Comparison of ENCODE assay signal across 1 cellular context in the genomic region with DNA sequence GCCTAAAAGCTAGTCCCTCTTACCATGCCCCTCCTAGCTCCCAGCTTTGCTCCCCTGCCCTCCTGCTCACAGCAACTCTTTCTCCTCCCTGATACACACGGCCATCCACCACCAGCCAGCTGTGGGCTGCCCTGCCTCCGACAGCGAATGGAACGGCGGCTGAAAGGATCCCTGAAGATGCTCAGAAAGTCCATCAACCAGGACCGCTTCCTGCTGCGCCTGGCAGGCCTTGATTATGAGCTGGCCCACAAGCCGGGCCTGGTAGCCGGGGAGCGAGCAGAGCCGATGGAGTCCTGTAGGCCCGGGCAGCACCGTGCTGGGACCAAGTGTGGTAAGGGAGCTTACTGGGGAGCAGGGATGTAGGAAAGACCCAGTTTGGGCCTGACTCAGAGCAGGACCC.
TF ChIP-seq lines count a peak whose summit lies in the region.

No MANE protein-coding gene starts in this region.

TF ChIP-seq in HepG2, 621 proteins besides CTCF, POLR2A, EP300 and RAD21:
- TF ChIP-seq KDM5A (IDR thresholded peaks at IDR 0.05; ENCODE audit: borderline replicate concordance, low read length) (no peak), ZNF891 (CRISPR knock-in tag; IDR thresholded peaks at IDR 0.05) (no peak), NFE2 (CRISPR knock-in tag; IDR thresholded peaks at IDR 0.05) (no peak), MZF1 (CRISPR knock-in tag; IDR thresholded peaks at IDR 0.05; ENCODE audit: borderline replicate concordance) (no peak), ZNF557 (CRISPR knock-in tag; IDR thresholded peaks at IDR 0.05) (no peak), TFDP2 (CRISPR knock-in tag; IDR thresholded peaks at IDR 0.05) (no peak), ZFY (CRISPR knock-in tag; IDR thresholded peaks at IDR 0.05) (no peak), AGO2 (optimal IDR thresholded peaks at IDR 0.05; ENCODE audit: low read depth, low read length) (peak; percentile 44)
- TF ChIP-seq, protein P1, sequence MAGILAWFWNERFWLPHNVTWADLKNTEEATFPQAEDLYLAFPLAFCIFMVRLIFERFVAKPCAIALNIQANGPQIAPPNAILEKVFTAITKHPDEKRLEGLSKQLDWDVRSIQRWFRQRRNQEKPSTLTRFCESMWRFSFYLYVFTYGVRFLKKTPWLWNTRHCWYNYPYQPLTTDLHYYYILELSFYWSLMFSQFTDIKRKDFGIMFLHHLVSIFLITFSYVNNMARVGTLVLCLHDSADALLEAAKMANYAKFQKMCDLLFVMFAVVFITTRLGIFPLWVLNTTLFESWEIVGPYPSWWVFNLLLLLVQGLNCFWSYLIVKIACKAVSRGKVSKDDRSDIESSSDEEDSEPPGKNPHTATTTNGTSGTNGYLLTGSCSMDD (CRISPR knock-in tag; IDR thresholded peaks at IDR 0.05), result no peak
